Comparison of ENCODE assay signal across 1 cellular context in genomic region chr6:43271103-43271815, GRCh38.
TF ChIP-seq lines count a peak whose summit lies in the region.

No MANE protein-coding gene starts in this region.

TF ChIP-seq in K562, 482 proteins besides CTCF, POLR2A, EP300 and RAD21:
- TF ChIP-seq SFPQ (IDR thresholded peaks at IDR 0.05; ENCODE audit: low read depth, low read length) (no peak), ELF1 (tag; IDR thresholded peaks at IDR 0.05) (no peak), ZSCAN29 (IDR thresholded peaks at IDR 0.05) (peak; percentile 48; the same call in 1 of the 2 replicates), BHLHE40 (IDR thresholded peaks at IDR 0.05; ENCODE audit: low read length) (peak; percentile 73)
TF ChIP-seq in K562: peak in this region for 2.
